25 cellular contexts compared by ENCODE assay signal in the genomic region with DNA sequence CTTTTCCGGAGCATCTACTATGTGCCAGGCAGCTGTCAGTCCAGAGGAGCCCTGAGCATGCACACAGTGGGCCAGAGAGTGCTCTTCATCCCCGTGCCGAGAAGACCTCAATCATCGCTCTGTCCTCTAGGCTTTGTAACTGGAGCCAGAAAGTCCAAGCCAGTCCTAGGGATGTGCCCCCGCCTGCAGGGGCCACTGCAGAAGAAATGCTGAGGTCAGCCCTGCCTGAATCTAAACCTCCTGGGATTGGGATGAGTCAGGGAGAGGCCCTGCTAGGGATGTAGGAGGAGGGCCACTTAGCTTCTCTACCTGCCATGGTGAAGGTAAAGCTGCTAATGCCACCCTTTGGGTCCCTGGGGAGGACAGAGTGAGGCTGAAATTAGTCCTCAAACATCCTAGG.
DNase-seq lines count a peak whose midpoint lies in the region; ATAC-seq, FAIRE-seq and TF ChIP-seq lines count a peak whose summit lies in the region.
"Had no signal": no experiment of that assay in that cellular context is flagged by ENCODE, and none has a peak within 500 bp of the region (broad histone marks: within the 10 kb centered on the region; RNA-seq: fewer than 3 reads in every experiment).

No MANE protein-coding gene starts in this region.

- WGBS in K562 (ENCODE audit: insufficient coverage, low coverage, missing lambda C conversion rate): 0% methylated on average over 5 of the region's 5 CpGs
- WGBS in neuronal stem cell (ENCODE audit: extremely low coverage in 2 of 2, insufficient read length in 2 of 2, insufficient replicate concordance in 1 of 2), 2 donors: no CpG with 5 or more reads among the region's 5 CpGs
- 92 to 95% (median 93%) methylated on average over 5 of the region's 5 CpGs for WGBS in psoas muscle, 3 donors

- FAIRE-seq in K562 (lab: Jason Lieb, UNC): no peak
- FAIRE-seq: A549, GM12891, HepG2 had no signal

- TF ChIP-seq RAD21 in K562 (CRISPR knock-in tag; conservative IDR thresholded peaks at IDR 0.05 in 1 of 2, IDR thresholded peaks at IDR 0.05 in 1 of 2): no peak

- no peaks in the 10 kb centered on the region for H3K79me1 ChIP-seq in neuronal stem cell (ENCODE audit: low read depth, low read length)

- H3K4me1 ChIP-seq in GM23338 (ENCODE audit: insufficient read depth) (no peaks in the 10 kb centered on the region), K562 (replicated peaks in 1 of 2; ENCODE audit: control insufficient read depth in 2 of 2, insufficient read depth in 2 of 2, low read length in 2 of 2) (no peaks in the 10 kb centered on the region), foreskin keratinocyte (no peaks in the 10 kb centered on the region), neuronal stem cell (ENCODE audit: control insufficient read depth in 2 of 2, insufficient read depth in 1 of 2, low read depth in 1 of 2, low read length in 2 of 2) (peaks cover 0 to 2% of the 10 kb centered on the region in 2 donors), psoas muscle (no peaks in the 10 kb centered on the region), upper lobe of right lung (no peaks in the 10 kb centered on the region)
- H3K4me1 ChIP-seq: A549, BE2C had no signal

- no peaks in the 10 kb centered on the region; the same call in 2 of the 3 replicates for H3K36me3 Mint-ChIP-seq in GM23338 (ENCODE audit: low read depth)

- no peak overlapping the region for H2AK5ac ChIP-seq in neuronal stem cell (ENCODE audit: low read depth, low read length)

- no peaks in the 10 kb centered on the region for H3K79me2 ChIP-seq in GM23338 (replicated peaks; ENCODE audit: insufficient read depth)
- no peaks in the 10 kb centered on the region for H3K79me2 ChIP-seq in K562 (ENCODE audit: control insufficient read depth, insufficient read depth, low read length)

- no TSS peak for BruUV-seq in K562 (replicated peaks; lab: Mats Ljungman, UMichigan)

- in situ Hi-C loops in K562 (cut with MboI): no loop called here

- H3K4me1 Mint-ChIP-seq in GM23338: peaks cover 7% of the 10 kb centered on the region; the same call in 2 of the 3 replicates

- no peak overlapping the region for H3K14ac ChIP-seq in neuronal stem cell (ENCODE audit: low read length)

- no peak overlapping the region for H4K91ac ChIP-seq in neuronal stem cell (ENCODE audit: low read depth, low read length, poor library complexity)

- CTCF ChIA-PET in K562 (lab: Yijun Ruan, JAX; ENCODE audit: low intra/inter-chr PET ratio): no interaction called here

- no peaks in the 10 kb centered on the region; the same call in 1 of the 3 replicates for H3K9me3 Mint-ChIP-seq in GM23338

- 0 out of 2 replicates have a peak overlapping the region, but pooled peaks have one; percentile 38 for H2AFZ ChIP-seq in GM23338
- H2AFZ ChIP-seq in K562 (ENCODE audit: low read depth, low read length): no peak overlapping the region
- no peak overlapping the region for H2AFZ ChIP-seq in neuronal stem cell (ENCODE audit: low read length)

- intact Hi-C loops in K562 (cut with micrococcal nuclease) (no loop called here), psoas muscle (cut with DNase I) (no loop called here), upper lobe of right lung (cut with DNase I) (no loop called here)

- H3K27me3 Mint-ChIP-seq in GM23338 (ENCODE audit: insufficient read depth, low read depth, poor library complexity): peaks cover 4% of the 10 kb centered on the region

- no peak overlapping the region for H2BK120ac ChIP-seq in neuronal stem cell (ENCODE audit: low read depth, low read length)

- H3K36me3 ChIP-seq in GM23338 (ENCODE audit: insufficient read depth) (no peaks in the 10 kb centered on the region), K562 (ENCODE audit: control insufficient read depth, insufficient read depth, low read length) (no peaks in the 10 kb centered on the region), neuronal stem cell (replicated peaks in 1 of 2; ENCODE audit: control insufficient read depth in 2 of 2, insufficient read depth in 2 of 2, low read length in 2 of 2) (no peaks in the 10 kb centered on the region), psoas muscle (ENCODE audit: insufficient read depth in 1 of 2, low read depth in 1 of 2) (no peaks in the 10 kb centered on the region), upper lobe of right lung (no peaks in the 10 kb centered on the region)
- H3K36me3 ChIP-seq: BE2C had no signal

- no peak overlapping the region for H3K4ac ChIP-seq in neuronal stem cell (ENCODE audit: low read length)

- no peak overlapping the region for H2BK15ac ChIP-seq in neuronal stem cell (ENCODE audit: low read length)

- H3K9me1 ChIP-seq in K562 (ENCODE audit: control insufficient read depth, insufficient read depth, low read length): no peaks in the 10 kb centered on the region

- peaks cover 5% of the 10 kb centered on the region; the same call in 1 of the 2 replicates for H3K9me2 ChIP-seq in GM23338 (ENCODE audit: insufficient read depth)

- no peaks in the 10 kb centered on the region for H3F3A ChIP-seq in GM23338 (replicated peaks; ENCODE audit: low read depth)

- no peaks in the 10 kb centered on the region for H3K27me3 ChIP-seq in GM23338 (ENCODE audit: insufficient read depth)
- peaks cover 20 to 48% of the 10 kb centered on the region in 2 experiments; a peak in 3 of 5 replicates for H3K27me3 ChIP-seq in K562 (ENCODE audit: control insufficient read depth in 2 of 2, insufficient read depth in 2 of 2, low read length in 2 of 2)
- H3K27me3 ChIP-seq in foreskin keratinocyte: no peaks in the 10 kb centered on the region
- H3K27me3 ChIP-seq in neuronal stem cell (ENCODE audit: control insufficient read depth in 3 of 3, insufficient read depth in 3 of 3, low read depth in 1 of 3, low read length in 3 of 3): peaks cover 0 to 6% (median 0%) of the 10 kb centered on the region in 3 experiments
- H3K27me3 ChIP-seq in psoas muscle (ENCODE audit: insufficient read depth in 3 of 3, low read length in 2 of 3): no peaks in the 10 kb centered on the region
- H3K27me3 ChIP-seq in upper lobe of right lung: no peaks in the 10 kb centered on the region
- H3K27me3 ChIP-seq: BE2C had no signal

- no peaks in the 10 kb centered on the region for H3K9me3 ChIP-seq in K562 (replicated peaks; ENCODE audit: control insufficient read depth, insufficient read depth, low read depth, low read length)
- H3K9me3 ChIP-seq in neuronal stem cell (replicated peaks in 1 of 2; ENCODE audit: control insufficient read depth in 2 of 2, insufficient read depth in 1 of 2, low read depth in 1 of 2, low read length in 2 of 2): no peaks in the 10 kb centered on the region
- no peaks in the 10 kb centered on the region for H3K9me3 ChIP-seq in psoas muscle
- H3K9me3 ChIP-seq in upper lobe of right lung: no peaks in the 10 kb centered on the region
- H3K9me3 ChIP-seq: A549, BE2C had no signal

- no peak overlapping the region for H4K8ac ChIP-seq in neuronal stem cell (ENCODE audit: low read depth, low read length)

- H3K27ac Mint-ChIP-seq in GM23338: no peak overlapping the region

- no peak for TF ChIP-seq EP300 in K562 (IDR thresholded peaks at IDR 0.05; ENCODE audit: low read length)

- H3K27ac ChIP-seq in GM23338 (ENCODE audit: low read depth) (no peak overlapping the region), K562 (ENCODE audit: extremely low read depth, low read depth, low read length) (no peak overlapping the region), foreskin keratinocyte (no peak overlapping the region), neuronal stem cell (replicated peaks; ENCODE audit: low read length) (no peak overlapping the region), psoas muscle (no peak overlapping the region), upper lobe of right lung (no peak overlapping the region)
- H3K27ac ChIP-seq: A549, RWPE1, SK-N-MC had no signal

- DNase-seq in GM23338 (ENCODE audit: low spot score) (no peak), K562 (ENCODE audit: extremely low read depth in 1 of 4, low spot score in 3 of 4) (no peak), foreskin keratinocyte (peak in 1 of 2 donors; percentile 25), neuronal stem cell (ENCODE audit: low spot score) (no peak), psoas muscle (no peak), upper lobe of right lung (no peak), AML-193 (lab: John Stamatoyannopoulos, UW) (no peak)
- DNase-seq: BE2C; DMS 273 treated with DMSO at 0.1 percent for 48 hours; DMS79 treated with DMSO at 0.1 percent for 48 hours; GOT3; KBM-7; NCI-H1092 treated with DMSO at 0.1 percent for 48 hours; NCI-H2029 treated with DMSO at 0.1 percent for 48 hours; NCI-H345; NCI-H524; NCI-H774; NK-92 treated with Interleukin-12 subunit alpha and Interleukin-12 subunit beta, amount 100 ng/mL, for 24 hours; SHP77 treated with DMSO at 0.1 percent for 48 hours had no signal

- no peak overlapping the region for H3K23ac ChIP-seq in neuronal stem cell (ENCODE audit: low read depth, low read length, poor library complexity)

- no peak overlapping the region for H3K18ac ChIP-seq in neuronal stem cell (ENCODE audit: low read length)

- H4K20me1 ChIP-seq in GM23338 (replicated peaks; ENCODE audit: insufficient read depth) (no peaks in the 10 kb centered on the region), K562 (replicated peaks; ENCODE audit: control insufficient read depth, insufficient read depth, low read length) (peaks cover 14% of the 10 kb centered on the region; the same call in 1 of the 2 replicates)

- H3K4me3 ChIP-seq in GM23338 (no peak overlapping the region), K562 (no peak overlapping the region), neuronal stem cell (ENCODE audit: low read length in 2 of 2) (no peak overlapping the region), psoas muscle (no peak overlapping the region), upper lobe of right lung (no peak overlapping the region)
- H3K4me3 ChIP-seq: A549, SK-N-MC had no signal

- ATAC-seq in GM23338: no peak
- ATAC-seq in K562: no peak
- peak; percentile 23 for ATAC-seq in foreskin keratinocyte
- ATAC-seq in psoas muscle: no peak
- ATAC-seq in HG03139 (IDR thresholded peaks at IDR 0.05; ENCODE audit: unreplicated experiment): no peak
- ATAC-seq in upper lobe of right lung: no peak
- ATAC-seq: A549, HepG2 had no signal

- POLR2A ChIA-PET in K562 (lab: Yijun Ruan, JAX): no interaction called here

- TF ChIP-seq POLR2A in K562 (conservative IDR thresholded peaks at IDR 0.05): no peak

- H3K9ac ChIP-seq in K562 (ENCODE audit: insufficient read depth in 1 of 2, low read depth in 2 of 2, low read length in 2 of 2): no peak overlapping the region
- peak overlapping the region; percentile 50 for H3K9ac ChIP-seq in neuronal stem cell (ENCODE audit: low read depth, low read length, poor library complexity)

- H2BK12ac ChIP-seq in neuronal stem cell (ENCODE audit: low read length): no peak overlapping the region

- H3K4me2 ChIP-seq in GM23338: no peak overlapping the region
- H3K4me2 ChIP-seq in K562 (ENCODE audit: insufficient read depth, low read length): no peak overlapping the region
- no peak overlapping the region for H3K4me2 ChIP-seq in neuronal stem cell (ENCODE audit: insufficient read depth, low read length, poor library complexity, severe bottlenecking)
- H3K4me2 ChIP-seq: A549 had no signal

- TF ChIP-seq CTCF in GM23338 (conservative IDR thresholded peaks at IDR 0.05; ENCODE audit: low read depth in 2 of 2) (no peak), K562 (IDR thresholded peaks at IDR 0.05 in 2 of 3, conservative IDR thresholded peaks at IDR 0.05 in 1 of 3; ENCODE audit: insufficient read depth in 2 of 3, low read depth in 1 of 3, low read length in 3 of 3) (no peak), foreskin keratinocyte (conservative IDR thresholded peaks at IDR 0.05) (no peak), psoas muscle (IDR thresholded peaks at IDR 0.05) (no peak), upper lobe of right lung (IDR thresholded peaks at IDR 0.05) (no peak)

- H2BK5ac ChIP-seq in neuronal stem cell (ENCODE audit: low read length): no peak overlapping the region

- no peak overlapping the region for H3K4me3 Mint-ChIP-seq in GM23338
